ENCODE assay signal across 28 cellular contexts in the genomic region with DNA sequence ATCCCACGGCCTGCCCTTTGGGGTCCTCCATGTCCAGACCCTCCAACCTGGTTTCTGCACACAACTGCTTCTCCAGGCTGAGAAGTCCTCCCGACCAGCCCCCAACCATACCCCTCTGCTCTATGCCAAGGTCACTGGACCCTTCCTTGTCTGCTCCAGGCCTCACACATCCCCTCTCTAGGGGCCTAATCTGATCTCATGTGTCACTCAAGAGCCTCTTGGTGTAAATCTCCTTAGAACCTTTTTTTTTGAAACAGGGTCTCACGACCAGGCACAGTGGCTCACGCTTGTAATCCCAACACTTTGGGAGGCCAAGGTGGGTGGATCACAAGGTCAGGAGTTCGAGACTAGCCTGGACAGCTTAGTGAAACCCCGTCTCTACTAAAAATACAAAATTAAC. TPM values are rescaled to one million over a fixed set of nuclear protein-coding genes. Genes with fewer than 3 reads are reported as not detected.
DNase-seq lines count a peak whose midpoint lies in the region; ATAC-seq and TF ChIP-seq lines count a peak whose summit lies in the region.
"Had no signal": no experiment of that assay in that cellular context is flagged by ENCODE, and none has a peak within 500 bp of the region (broad histone marks: within the 10 kb centered on the region; RNA-seq: fewer than 3 reads in every experiment).

No MANE protein-coding gene starts in this region.

- no peak for TF ChIP-seq RAD21 in HCT116 (IDR thresholded peaks at IDR 0.05; ENCODE audit: low read depth)

- BruUV-seq in HCT116 (replicated peaks; lab: Mats Ljungman, UMichigan) = no TSS peak

- H3K9me3 Mint-ChIP-seq in WTC11 = no peaks in the 10 kb centered on the region
- H3K9me3 Mint-ChIP-seq: activated CD4-positive, alpha-beta memory T cell treated with anti-CD3 and anti-CD28 coated beads, Interleukin-2, amount 10 ng/mL, durations not matched to agents 7 days and 5 days; activated T-helper 17 cell treated with anti-CD3 and anti-CD28 coated beads, Interleukin-2, amount 50 U/mL, for 72 hours; natural killer cell had no signal

- no peak for TF ChIP-seq CTCF in HCT116 (IDR thresholded peaks at IDR 0.05 in 2 of 3, conservative IDR thresholded peaks at IDR 0.05 in 1 of 3; ENCODE audit: borderline replicate concordance in 1 of 3, insufficient read depth in 1 of 3, low read depth in 2 of 3, low read length in 2 of 3)
- TF ChIP-seq CTCF in ascending aorta (IDR thresholded peaks at IDR 0.05) = no peak
- no peak for TF ChIP-seq CTCF in lower lobe of right lung (IDR thresholded peaks at IDR 0.05)
- no peak for TF ChIP-seq CTCF in thoracic aorta (IDR thresholded peaks at IDR 0.05)
- TF ChIP-seq CTCF in WTC11 (IDR thresholded peaks at IDR 0.05) = no peak

- no peak for ATAC-seq in HCT116
- no peak for ATAC-seq in lower lobe of right lung
- no peak for ATAC-seq in thoracic aorta (ENCODE audit: insufficient number of reproducible peaks, low FRiP score, low read depth)
- no peak for ATAC-seq in WTC11
- ATAC-seq: activated T-helper 17 cell treated with anti-CD3 and anti-CD28 coated beads, Interleukin-2, amount 50 U/mL, for 72 hours; natural killer cell had no signal

- intact Hi-C loops in HCT116 (cut with micrococcal nuclease) = no loop called here
- intact Hi-C loops in ascending aorta (cut with DNase I) = no loop called here
- intact Hi-C loops in lower lobe of right lung (cut with DNase I) = no loop called here

- no peak overlapping the region for H3K9ac ChIP-seq in HCT116 (ENCODE audit: low read length)

- no peaks in the 10 kb centered on the region for H3K27me3 Mint-ChIP-seq in WTC11 (ENCODE audit: low read depth)

- H4K20me1 ChIP-seq in HCT116 (ENCODE audit: insufficient read depth) = no peaks in the 10 kb centered on the region

- H3K27ac Mint-ChIP-seq in WTC11 = no peak overlapping the region
- H3K27ac Mint-ChIP-seq: activated CD4-positive, alpha-beta memory T cell treated with anti-CD3 and anti-CD28 coated beads, Interleukin-2, amount 10 ng/mL, durations not matched to agents 7 days and 5 days; activated T-helper 17 cell treated with anti-CD3 and anti-CD28 coated beads, Interleukin-2, amount 50 U/mL, for 72 hours; CD4-positive, alpha-beta memory T cell; natural killer cell had no signal

- DNase-seq in HCT116 (ENCODE audit: low read depth, low spot score) (no peak), ascending aorta (ENCODE audit: low spot score in 2 of 2) (no peak), lower lobe of right lung (no peak), thoracic aorta (ENCODE audit: low spot score) (no peak), WTC11 (ENCODE audit: low spot score) (no peak), COLO668 (lab: John Stamatoyannopoulos, UW; ENCODE audit: unreplicated experiment) (no peak)
- no peak for DNase-seq in central memory CD4-positive, alpha-beta T cell
- DNase-seq: activated CD4-positive, alpha-beta memory T cell treated with anti-CD3 and anti-CD28 coated beads, Interleukin-2, amount 10 ng/mL, durations not matched to agents 7 days and 5 days; activated CD4-positive, alpha-beta T cell treated with anti-CD3 and anti-CD28 coated beads for 1 hour; activated naive CD4-positive, alpha-beta T cell treated with anti-CD3 and anti-CD28 coated beads, Interleukin-2, amount 50 U/mL, for 16 hours; amniotic stem cell; CD4-positive, alpha-beta memory T cell; DMS153; effector memory CD4-positive, alpha-beta T cell; foreskin melanocyte; left cardiac atrium; natural killer cell; NCI-H1092 treated with DMSO at 0.1 percent for 48 hours; NCI-H1930; NCI-H526 treated with DMSO at 0.1 percent for 48 hours; stimulated activated CD4-positive, alpha-beta T cell treated with anti-CD3 and anti-CD28 coated beads, Interleukin-2, amount 100 ng/mL, for 24 hours; stomach had no signal

- no peaks in the 10 kb centered on the region for H3K9me3 ChIP-seq in HCT116 (ENCODE audit: control insufficient read depth in 1 of 2, insufficient read depth in 1 of 2, low read depth in 1 of 2, low read length in 2 of 2)
- no peaks in the 10 kb centered on the region for H3K9me3 ChIP-seq in ascending aorta
- H3K9me3 ChIP-seq in lower lobe of right lung = no peaks in the 10 kb centered on the region
- no peaks in the 10 kb centered on the region for H3K9me3 ChIP-seq in thoracic aorta
- H3K9me3 ChIP-seq: stomach had no signal

- H3K4me1 ChIP-seq in HCT116 (ENCODE audit: control insufficient read depth in 1 of 2, insufficient read depth in 2 of 2, low read length in 2 of 2) (peaks cover 10 to 32% of the 10 kb centered on the region in 2 experiments), ascending aorta (no peaks in the 10 kb centered on the region), lower lobe of right lung (peaks cover 39% of the 10 kb centered on the region), thoracic aorta (ENCODE audit: control insufficient read depth in 1 of 2, low read depth in 2 of 2) (peaks cover 9 to 31% of the 10 kb centered on the region in 2 donors)

- H3K4me2 ChIP-seq in HCT116 (ENCODE audit: low read length) = peak overlapping the region; percentile 25; the same call in 1 of the 2 replicates
- H3K4me2 ChIP-seq: hepatocyte had no signal

- H3K4me1 Mint-ChIP-seq in WTC11 = no peaks in the 10 kb centered on the region
- H3K4me1 Mint-ChIP-seq: activated CD4-positive, alpha-beta memory T cell treated with anti-CD3 and anti-CD28 coated beads, Interleukin-2, amount 10 ng/mL, durations not matched to agents 7 days and 5 days; activated T-helper 17 cell treated with anti-CD3 and anti-CD28 coated beads, Interleukin-2, amount 50 U/mL, for 72 hours; CD4-positive, alpha-beta memory T cell; IgD-negative memory B cell; natural killer cell had no signal

- CTCF ChIA-PET in HCT116 (lab: Charles Lee) (no interaction called here), WTC11 (lab: Charles Lee) (interaction anchor here (1.4 to 2.8 kb wide), 3 partner anchors 15 to 35 kb away, joined by 3 to 10 read pairs (median 3); no protein-coding TSS in a partner anchor)

- H3K27ac ChIP-seq in HCT116 (ENCODE audit: low read depth, low read length) (no peak overlapping the region), ascending aorta (peak overlapping the region; percentile 12 to 53), lower lobe of right lung (peak overlapping the region; percentile 24), thoracic aorta (peak overlapping the region; percentile 49 to 67)
- H3K27ac ChIP-seq: hepatocyte had no signal

- no peak overlapping the region for H2AFZ ChIP-seq in HCT116 (ENCODE audit: low read depth, low read length, poor library complexity, severe bottlenecking)
- H2AFZ ChIP-seq: hepatocyte had no signal

- H3K27me3 ChIP-seq in HCT116 (ENCODE audit: insufficient read depth, low read length) = no peaks in the 10 kb centered on the region
- no peaks in the 10 kb centered on the region for H3K27me3 ChIP-seq in ascending aorta
- no peaks in the 10 kb centered on the region for H3K27me3 ChIP-seq in lower lobe of right lung (ENCODE audit: low read depth)
- H3K27me3 ChIP-seq in thoracic aorta (replicated peaks; ENCODE audit: insufficient read depth) = no peaks in the 10 kb centered on the region
- H3K27me3 ChIP-seq: hepatocyte had no signal

- RAD21 ChIA-PET in HCT116 (lab: Charles Lee; ENCODE audit: low non-redundant PET in 1 of 2, low total read pairs in 2 of 2, uncharacterized antibody in 2 of 2, unreplicated experiment in 2 of 2) = no interaction called here

- H3K4me3 ChIP-seq in HCT116 (replicated peaks in 1 of 2; ENCODE audit: low read depth in 1 of 2, low read length in 2 of 2) (no peak overlapping the region), ascending aorta (no peak overlapping the region), lower lobe of right lung (no peak overlapping the region), thoracic aorta (no peak overlapping the region)
- H3K4me3 ChIP-seq: hepatocyte, stomach had no signal

- no peaks in the 10 kb centered on the region for H3K36me3 ChIP-seq in HCT116 (ENCODE audit: control insufficient read depth in 1 of 2, insufficient read depth in 2 of 2, low read length in 2 of 2)
- no peaks in the 10 kb centered on the region for H3K36me3 ChIP-seq in ascending aorta
- no peaks in the 10 kb centered on the region for H3K36me3 ChIP-seq in lower lobe of right lung
- H3K36me3 ChIP-seq in thoracic aorta = no peaks in the 10 kb centered on the region
- H3K36me3 ChIP-seq: stomach had no signal

- POLR2A ChIA-PET in HCT116 (lab: Charles Lee) (interaction anchor here (1.0 to 2.6 kb wide), 2 partner anchors 13 to 17 kb away, joined by 3 to 8 read pairs; no protein-coding TSS in a partner anchor), WTC11 (lab: Charles Lee) (no interaction called here)

- no peak for TF ChIP-seq POLR2A in HCT116 (IDR thresholded peaks at IDR 0.05; ENCODE audit: borderline replicate concordance, extremely low read depth, insufficient read depth, insufficient read length)

- H3K9me2 ChIP-seq in HCT116 (ENCODE audit: insufficient read depth) = no peaks in the 10 kb centered on the region

- no peaks in the 10 kb centered on the region for H3K79me2 ChIP-seq in HCT116 (ENCODE audit: insufficient read depth, low read length)
- H3K79me2 ChIP-seq: hepatocyte had no signal

- no peaks in the 10 kb centered on the region for H3K36me3 Mint-ChIP-seq in WTC11
- H3K36me3 Mint-ChIP-seq: CD4-positive, alpha-beta memory T cell; natural killer cell had no signal

- no peak overlapping the region for H3K4me3 Mint-ChIP-seq in WTC11
- H3K4me3 Mint-ChIP-seq: activated CD4-positive, alpha-beta memory T cell treated with anti-CD3 and anti-CD28 coated beads, Interleukin-2, amount 10 ng/mL, durations not matched to agents 7 days and 5 days; activated T-helper 17 cell treated with anti-CD3 and anti-CD28 coated beads, Interleukin-2, amount 50 U/mL, for 72 hours; CD4-positive, alpha-beta memory T cell; IgD-negative memory B cell; natural killer cell had no signal

TF ChIP-seq in HCT116, 20 proteins besides CTCF, POLR2A, EP300 and RAD21 (continues in another document):
- no peak for TF ChIP-seq ZFX (IDR thresholded peaks at IDR 0.05)

TF ChIP-seq in WTC11, 78 proteins besides CTCF, POLR2A, EP300 and RAD21 (continues in another document):
- TF ChIP-seq SOX15 (CRISPR knock-in tag; IDR thresholded peaks at IDR 0.05) = no peak

RNA-seq across cellular contexts. Expression of a gene that starts 17.5 kb away (rescaled TPM):
- 12.8 TPM for total RNA-seq in HCT116 (2021; ENCODE audit: unreplicated experiment)
- polyA plus RNA-seq in HCT116 (2012) = 32.8 and 45.4 TPM in 2 replicates
- 1,267 TPM for total RNA-seq in ascending aorta
- 15.4 TPM for total RNA-seq in lower lobe of right lung
- total RNA-seq in thoracic aorta = 1,000 to 10,000 TPM in 1 of 2 donors, 100 to 1,000 TPM in 1; 542 to 1,009 TPM
- 1.1 to 2.6 TPM (median 2.2 TPM) in 3 replicates for total RNA-seq in WTC11 (2021)
- total RNA-seq: SK-MEL-5; T-helper 1 cell treated with Interleukin-12 subunit alpha and Interleukin-12 subunit beta and Interleukin-4 antibody, amounts not matched to agents 30 ng/mL and 1 ng/mL, for 36 hours had no signal
- polyA plus RNA-seq: CD4-positive, alpha-beta memory T cell; IgD-negative memory B cell had no signal

RNA-seq across cellular contexts. Expression of a gene that starts 24.1 kb away (rescaled TPM):
- 25.9 TPM for total RNA-seq in HCT116 (2021; ENCODE audit: unreplicated experiment)
- polyA plus RNA-seq in HCT116 (2012) = 11.2 and 13.1 TPM in 2 replicates
- 29.6 TPM for total RNA-seq in ascending aorta
- total RNA-seq in lower lobe of right lung = 61.9 TPM
- 10 to 100 TPM; 32.1 to 44.5 TPM for total RNA-seq in thoracic aorta
- 23.1 to 24.2 TPM (median 23.4 TPM) in 3 replicates for total RNA-seq in WTC11 (2021)

RNA-seq across cellular contexts. Expression of a gene that starts 44.9 kb away (rescaled TPM):
- total RNA-seq in HCT116 (2021; ENCODE audit: unreplicated experiment) (130 TPM), ascending aorta (77.4 TPM), lower lobe of right lung (28.4 TPM), thoracic aorta (10 to 100 TPM; 11.9 to 33.0 TPM), WTC11 (2021) (60.7 to 80.0 TPM (median 78.2 TPM) in 3 replicates)
- polyA plus RNA-seq in HCT116 (2012) = 141 and 168 TPM in 2 replicates

RNA-seq across cellular contexts. Expression of a gene that starts 56.0 kb away (rescaled TPM):
- total RNA-seq in HCT116 (2021; ENCODE audit: unreplicated experiment) (43.2 TPM), ascending aorta (not detected), lower lobe of right lung (0.15 TPM), thoracic aorta (not detected), WTC11 (2021) (5.2 to 6.4 TPM (median 5.6 TPM) in 3 replicates)
- polyA plus RNA-seq in HCT116 (2012) = 23.1 and 30.2 TPM in 2 replicates
- total RNA-seq: CD4-positive, alpha-beta memory T cell; esophagus mucosa; left cardiac atrium; natural killer cell had no signal
- polyA plus RNA-seq: CD4-positive, alpha-beta memory T cell; IgD-negative memory B cell had no signal

Comparison
In these comparisons a context has a peak if more than half of its experiments do, and no peak if none do; other contexts are left out.
1. RNA of a gene that starts 17.5 kb away (total RNA-seq): 1,267 TPM in ascending aorta (single experiment) and 542 to 1,009 TPM in thoracic aorta; 15.4 TPM in lower lobe of right lung (single experiment), 12.8 TPM in HCT116 (single experiment) and 1.1 to 2.6 TPM in WTC11; every median in the first group is over 10 times any median in the second.